ENCODE assay signal across 22 cellular contexts in the genomic region with DNA sequence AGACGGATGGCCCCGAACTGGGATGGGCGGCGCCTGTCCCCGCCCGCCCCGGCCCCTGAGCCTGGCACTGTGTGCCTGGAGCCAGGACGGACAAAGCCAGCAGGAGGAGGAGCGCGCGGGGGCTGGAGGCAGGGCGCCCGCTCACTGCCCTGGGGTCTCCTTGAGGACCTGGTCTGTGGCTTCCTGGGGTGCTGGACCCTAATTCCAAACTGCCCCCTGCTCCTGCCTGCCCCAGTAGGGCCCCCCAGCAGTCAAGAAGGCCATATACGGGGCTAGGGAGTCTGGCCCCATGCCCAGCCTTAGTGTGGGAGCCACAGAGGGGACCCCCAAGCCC. TPM values are rescaled to one million over a fixed set of nuclear protein-coding genes. Genes with fewer than 3 reads are reported as not detected.
DNase-seq lines count a peak whose midpoint lies in the region; ATAC-seq, FAIRE-seq and TF ChIP-seq lines count a peak whose summit lies in the region.
"Had no signal": no experiment of that assay in that cellular context is flagged by ENCODE, and none has a peak within 500 bp of the region (broad histone marks: within the 10 kb centered on the region; RNA-seq: fewer than 3 reads in every experiment).

No MANE protein-coding gene starts in this region.

- H3K4me1 Mint-ChIP-seq in activated T-helper 2 cell treated with anti-CD3 and anti-CD28 coated beads, Interferon-gamma antibody, Interleukin-2, Interleukin-4, amounts not matched to agents 10 μg/mL and 5 μg/mL and 100 μg/mL, durations not matched to agents 14 hours and 24 hours and 36 hours (ENCODE audit: low read depth) = peaks cover 6% of the 10 kb centered on the region
- H3K4me1 Mint-ChIP-seq in natural killer cell treated with Interleukin-12 subunit alpha and Interleukin-12 subunit beta and Interleukin-15 and Interleukin-18, amount 100 ng/mL, for 72 hours (ENCODE audit: low read depth in 2 of 2) = peaks cover 13 to 27% of the 10 kb centered on the region in 2 donors

- intact Hi-C loops in Right ventricle myocardium superior (cut with DNase I) = no loop called here
- intact Hi-C loops in cardiac septum (cut with DNase I) = no loop called here
- intact Hi-C loops in left ventricle myocardium inferior (cut with micrococcal nuclease) = no loop called here
- intact Hi-C loops in mucosa of descending colon (cut with DNase I, micrococcal nuclease) = no loop called here
- intact Hi-C loops in activated T-helper 2 cell treated with anti-CD3 and anti-CD28 coated beads, Interferon-gamma antibody, Interleukin-2, Interleukin-4, amounts not matched to agents 10 μg/mL and 5 μg/mL and 100 μg/mL, durations not matched to agents 14 hours and 24 hours and 36 hours (cut with micrococcal nuclease) = no loop called here

- no peaks in the 10 kb centered on the region for H3K9me3 Mint-ChIP-seq in activated T-helper 2 cell treated with anti-CD3 and anti-CD28 coated beads, Interferon-gamma antibody, Interleukin-2, Interleukin-4, amounts not matched to agents 10 μg/mL and 5 μg/mL and 100 μg/mL, durations not matched to agents 14 hours and 24 hours and 36 hours
- H3K9me3 Mint-ChIP-seq in natural killer cell treated with Interleukin-12 subunit alpha and Interleukin-12 subunit beta and Interleukin-15 and Interleukin-18, amount 100 ng/mL, for 72 hours = no peaks in the 10 kb centered on the region
- H3K9me3 Mint-ChIP-seq: CD8-positive, alpha-beta memory T cell had no signal

- H3K36me3 Mint-ChIP-seq in activated T-helper 2 cell treated with anti-CD3 and anti-CD28 coated beads, Interferon-gamma antibody, Interleukin-2, Interleukin-4, amounts not matched to agents 10 μg/mL and 5 μg/mL and 100 μg/mL, durations not matched to agents 14 hours and 24 hours and 36 hours (ENCODE audit: low read depth) = no peaks in the 10 kb centered on the region
- no peaks in the 10 kb centered on the region for H3K36me3 Mint-ChIP-seq in natural killer cell treated with Interleukin-12 subunit alpha and Interleukin-12 subunit beta and Interleukin-15 and Interleukin-18, amount 100 ng/mL, for 72 hours
- H3K36me3 Mint-ChIP-seq: CD4-positive, CD25-positive, alpha-beta regulatory T cell; CD8-positive, alpha-beta memory T cell had no signal

- H3K4me3 ChIP-seq in left ventricle myocardium inferior (no peak overlapping the region), mucosa of descending colon (no peak overlapping the region)
- H3K4me3 ChIP-seq: BLaER1 treated with 17β-estradiol and CSF1 and Interleukin-3, amounts not matched to agents 10 nM and 100 nM; GM12878; HAP-1 had no signal

- H3K4me3 Mint-ChIP-seq in activated T-helper 2 cell treated with anti-CD3 and anti-CD28 coated beads, Interferon-gamma antibody, Interleukin-2, Interleukin-4, amounts not matched to agents 10 μg/mL and 5 μg/mL and 100 μg/mL, durations not matched to agents 14 hours and 24 hours and 36 hours (ENCODE audit: low read depth) = no peak overlapping the region
- H3K4me3 Mint-ChIP-seq in natural killer cell treated with Interleukin-12 subunit alpha and Interleukin-12 subunit beta and Interleukin-15 and Interleukin-18, amount 100 ng/mL, for 72 hours = no peak overlapping the region
- H3K4me3 Mint-ChIP-seq: CD4-positive, CD25-positive, alpha-beta regulatory T cell had no signal

- H3K9me3 ChIP-seq in left ventricle myocardium inferior (replicated peaks) = no peaks in the 10 kb centered on the region
- no peaks in the 10 kb centered on the region for H3K9me3 ChIP-seq in mucosa of descending colon
- H3K9me3 ChIP-seq: BLaER1 treated with 17β-estradiol and CSF1 and Interleukin-3, amounts not matched to agents 10 nM and 100 nM; HAP-1 had no signal

- H3K4me1 ChIP-seq in left ventricle myocardium inferior (peaks cover 19% of the 10 kb centered on the region), mucosa of descending colon (ENCODE audit: low read depth) (no peaks in the 10 kb centered on the region)
- H3K4me1 ChIP-seq: HAP-1 had no signal

- peaks cover 7% of the 10 kb centered on the region for H3K27me3 Mint-ChIP-seq in activated T-helper 2 cell treated with anti-CD3 and anti-CD28 coated beads, Interferon-gamma antibody, Interleukin-2, Interleukin-4, amounts not matched to agents 10 μg/mL and 5 μg/mL and 100 μg/mL, durations not matched to agents 14 hours and 24 hours and 36 hours (ENCODE audit: low read depth)
- H3K27me3 Mint-ChIP-seq in natural killer cell treated with Interleukin-12 subunit alpha and Interleukin-12 subunit beta and Interleukin-15 and Interleukin-18, amount 100 ng/mL, for 72 hours = peaks cover 7 to 16% of the 10 kb centered on the region in 2 donors

- ATAC-seq in Right ventricle myocardium superior (ENCODE audit: poor library complexity) (no peak), mucosa of descending colon (no peak)
- no peak for ATAC-seq in natural killer cell treated with Interleukin-12 subunit alpha and Interleukin-12 subunit beta and Interleukin-15 and Interleukin-18, amount 100 ng/mL, for 72 hours
- ATAC-seq: GM12878 had no signal

- TF ChIP-seq CTCF in left ventricle myocardium inferior (IDR thresholded peaks at IDR 0.05; ENCODE audit: borderline replicate concordance) (no peak), mucosa of descending colon (IDR thresholded peaks at IDR 0.05) (no peak)

- H3K27me3 ChIP-seq in left ventricle myocardium inferior (ENCODE audit: low read depth) = no peaks in the 10 kb centered on the region

- H3K36me3 ChIP-seq in left ventricle myocardium inferior = no peaks in the 10 kb centered on the region
- H3K36me3 ChIP-seq in mucosa of descending colon (ENCODE audit: low read depth) = no peaks in the 10 kb centered on the region
- H3K36me3 ChIP-seq: BLaER1 treated with 17β-estradiol and CSF1 and Interleukin-3, amounts not matched to agents 10 nM and 100 nM; HAP-1 had no signal

- H3K27ac ChIP-seq in left ventricle myocardium inferior (replicated peaks) = no peak overlapping the region
- H3K27ac ChIP-seq: BLaER1 treated with 17β-estradiol and CSF1 and Interleukin-3, amounts not matched to agents 10 nM and 100 nM; HL-60 had no signal

- no peak for FAIRE-seq in HTR-8/SVneo (lab: Jason Lieb, UNC)
- FAIRE-seq: GM12878, H1 had no signal

- H3K27ac Mint-ChIP-seq in activated T-helper 2 cell treated with anti-CD3 and anti-CD28 coated beads, Interferon-gamma antibody, Interleukin-2, Interleukin-4, amounts not matched to agents 10 μg/mL and 5 μg/mL and 100 μg/mL, durations not matched to agents 14 hours and 24 hours and 36 hours = no peak overlapping the region
- H3K27ac Mint-ChIP-seq in natural killer cell treated with Interleukin-12 subunit alpha and Interleukin-12 subunit beta and Interleukin-15 and Interleukin-18, amount 100 ng/mL, for 72 hours = no peak overlapping the region
- H3K27ac Mint-ChIP-seq: CD4-positive, CD25-positive, alpha-beta regulatory T cell had no signal

- DNase-seq in Right ventricle myocardium superior (peak; percentile 34), cardiac septum (ENCODE audit: low spot score) (no peak), left ventricle myocardium inferior (peak; percentile 11), mucosa of descending colon (peak in 2 of 3 donors; percentile 18 to 23), HTR-8/SVneo (ENCODE audit: insufficient read length, low spot score) (no peak)
- no peak for DNase-seq in activated T-helper 2 cell treated with anti-CD3 and anti-CD28 coated beads, Interferon-gamma antibody, Interleukin-2, Interleukin-4, amounts not matched to agents 10 μg/mL and 5 μg/mL and 100 μg/mL, durations not matched to agents 14 hours and 24 hours and 36 hours (ENCODE audit: low spot score)
- DNase-seq in natural killer cell treated with Interleukin-12 subunit alpha and Interleukin-12 subunit beta and Interleukin-15 and Interleukin-18, amount 100 ng/mL, for 72 hours (ENCODE audit: low spot score) = no peak
- DNase-seq in activated CD4-positive, alpha-beta T cell treated with anti-CD3 and anti-CD28 coated beads, Interleukin-2, amount 50 U/mL, for 48 hours = no peak
- DNase-seq: 8988T; CD4-positive, CD25-positive, alpha-beta regulatory T cell; CD8-positive, alpha-beta memory T cell; COR-L47; DMS 273 treated with DMSO at 0.1 percent for 48 hours; DMS53; DND-41; EL; IMR-90 had no signal

RNA-seq across cellular contexts. Expression of a gene that starts 29.2 kb away (rescaled TPM):
- 89.0 TPM for total RNA-seq in Right ventricle myocardium superior
- total RNA-seq in cardiac septum = 42.6 TPM
- 57.1 TPM for total RNA-seq in left ventricle myocardium inferior
- total RNA-seq in mucosa of descending colon = 100 to 1,000 TPM in 1 of 3 donors, 10 to 100 TPM in 2; 75.2 to 101 (median 85.3) TPM
- 22.8 and 22.9 TPM in 2 replicates for total RNA-seq in activated T-helper 2 cell treated with anti-CD3 and anti-CD28 coated beads, Interferon-gamma antibody, Interleukin-2, Interleukin-4, amounts not matched to agents 10 μg/mL and 5 μg/mL and 100 μg/mL, durations not matched to agents 14 hours and 24 hours and 36 hours
- total RNA-seq in natural killer cell treated with Interleukin-12 subunit alpha and Interleukin-12 subunit beta and Interleukin-15 and Interleukin-18, amount 100 ng/mL, for 72 hours = 1 to 10 TPM; 3.8 to 4.9 TPM

Comparison
In these comparisons a context has a peak if more than half of its experiments do, and no peak if none do; other contexts are left out.
1. DNase-seq: peak in Right ventricle myocardium superior (single experiment), left ventricle myocardium inferior (single experiment) and mucosa of descending colon (2 of 3); none in cardiac septum (single experiment), activated T-helper 2 cell treated with anti-CD3 and anti-CD28 coated beads, Interferon-gamma antibody, Interleukin-2, Interleukin-4, amounts not matched to agents 10 μg/mL and 5 μg/mL and 100 μg/mL, durations not matched to agents 14 hours and 24 hours and 36 hours (single experiment), natural killer cell treated with Interleukin-12 subunit alpha and Interleukin-12 subunit beta and Interleukin-15 and Interleukin-18, amount 100 ng/mL, for 72 hours (single experiment), activated CD4-positive, alpha-beta T cell treated with anti-CD3 and anti-CD28 coated beads, Interleukin-2, amount 50 U/mL, for 48 hours (0 of 2) and HTR-8/SVneo (single experiment).